2 cellular contexts compared by ENCODE assay signal in genomic region chr3:40299721-40300335, GRCh38.
TF ChIP-seq lines count a peak whose summit lies in the region.

No MANE protein-coding gene starts in this region.

TF ChIP-seq in K562, 482 proteins besides CTCF, POLR2A, EP300 and RAD21 (continues in another document):
- TF ChIP-seq ZC3H8 (IDR thresholded peaks at IDR 0.05): no peak
- TF ChIP-seq TAF9B (IDR thresholded peaks at IDR 0.05; ENCODE audit: partially characterized antibody): peak; percentile 96
- TF ChIP-seq MTA3 (IDR thresholded peaks at IDR 0.05; ENCODE audit: borderline replicate concordance): peak; percentile 93
- TF ChIP-seq EZH2 (IDR thresholded peaks at IDR 0.05; ENCODE audit: borderline replicate concordance, low read depth, low read length): no peak
- peak; percentile 99 for TF ChIP-seq MAFF (IDR thresholded peaks at IDR 0.05; ENCODE audit: low read length)
- no peak for TF ChIP-seq TFE3 (CRISPR knock-in tag; IDR thresholded peaks at IDR 0.05)
- no peak; the same call in none of the 2 replicates for TF ChIP-seq ZNF239 (CRISPR knock-in tag; IDR thresholded peaks at IDR 0.05)
- TF ChIP-seq TEAD1 (CRISPR knock-in tag; IDR thresholded peaks at IDR 0.05): peak in 1 of 2 experiments; percentile 79; a peak in 2 of 4 replicates
- TF ChIP-seq ZBTB49 (CRISPR knock-in tag; IDR thresholded peaks at IDR 0.05; ENCODE audit: borderline replicate concordance): no peak
- no peak; the same call in 1 of the 2 replicates for TF ChIP-seq FOXJ2 (tag; IDR thresholded peaks at IDR 0.05)
- 0 out of 2 replicates have a peak, but pooled peaks have one; percentile 41 for TF ChIP-seq ZNF232 (CRISPR knock-in tag; IDR thresholded peaks at IDR 0.05)
- peak; percentile 57; the same call in 1 of the 2 replicates for TF ChIP-seq PTTG1 (tag; IDR thresholded peaks at IDR 0.05; ENCODE audit: low read depth)
- TF ChIP-seq ZNF408 (CRISPR knock-in tag; IDR thresholded peaks at IDR 0.05; ENCODE audit: low read depth): no peak
- TF ChIP-seq PYGO2 (tag; IDR thresholded peaks at IDR 0.05): peak; percentile 78
- no peak for TF ChIP-seq PHB2 (IDR thresholded peaks at IDR 0.05; ENCODE audit: low read depth)
- no peak for TF ChIP-seq SMC3 (conservative IDR thresholded peaks at IDR 0.05; ENCODE audit: insufficient read depth, low read depth, low read length)
- TF ChIP-seq RB1 (IDR thresholded peaks at IDR 0.05; ENCODE audit: low read depth): 0 out of 2 replicates have a peak, but pooled peaks have one; percentile 7
- no peak for TF ChIP-seq ZNF511 (CRISPR knock-in tag; IDR thresholded peaks at IDR 0.05)
- TF ChIP-seq TRIM28 (IDR thresholded peaks at IDR 0.05): peak; percentile 59; the same call in 1 of the 2 replicates
- peak; percentile 28 to 44; a peak in 3 of 4 replicates for TF ChIP-seq KDM1A (IDR thresholded peaks at IDR 0.05)
- no peak for TF ChIP-seq MXD1 (CRISPR knock-in tag; IDR thresholded peaks at IDR 0.05; ENCODE audit: borderline replicate concordance, poor library complexity, severe bottlenecking)
- TF ChIP-seq SMAD3 (CRISPR knock-in tag; conservative IDR thresholded peaks at IDR 0.05): no peak; the same call in 1 of the 2 replicates
- peak; percentile 33 to 34; a peak in 2 of 4 replicates for TF ChIP-seq MNT (conservative IDR thresholded peaks at IDR 0.05)
- TF ChIP-seq BACH1 (tag; IDR thresholded peaks at IDR 0.05): peak; percentile 98
- no peak for TF ChIP-seq HMG20B (CRISPR knock-in tag; IDR thresholded peaks at IDR 0.05)
- TF ChIP-seq PURB (CRISPR knock-in tag; IDR thresholded peaks at IDR 0.05; ENCODE audit: low read depth): no peak
- no peak; the same call in 1 of the 2 replicates for TF ChIP-seq SREBF1 (IDR thresholded peaks at IDR 0.05; ENCODE audit: borderline replicate concordance, low read depth, low read length)
- TF ChIP-seq TCF7L2 (IDR thresholded peaks at IDR 0.05; ENCODE audit: low read depth, low read length): no peak
- TF ChIP-seq ZNF583 (CRISPR knock-in tag; IDR thresholded peaks at IDR 0.05): peak; percentile 79; the same call in 1 of the 2 replicates
- TF ChIP-seq ZNF76 (CRISPR knock-in tag; IDR thresholded peaks at IDR 0.05; ENCODE audit: borderline replicate concordance): peak; percentile 70; the same call in 1 of the 2 replicates
- no peak for TF ChIP-seq MCM2 (IDR thresholded peaks at IDR 0.05; ENCODE audit: low read depth)
- peak; percentile 99 for TF ChIP-seq NFE2L1 (tag; IDR thresholded peaks at IDR 0.05; ENCODE audit: borderline replicate concordance, low read depth)

TF ChIP-seq in HepG2, 621 proteins besides CTCF, POLR2A, EP300 and RAD21:
- TF ChIP-seq NFE2 (CRISPR knock-in tag; IDR thresholded peaks at IDR 0.05) (peak; percentile 78; the same call in 1 of the 2 replicates), ZBTB4 (CRISPR knock-in tag; IDR thresholded peaks at IDR 0.05; ENCODE audit: borderline replicate concordance) (no peak), NFE2L2 (IDR thresholded peaks at IDR 0.05; ENCODE audit: low read length) (peak; percentile 86), WIZ (CRISPR knock-in tag; IDR thresholded peaks at IDR 0.05) (no peak), ZMYM2 (CRISPR knock-in tag; IDR thresholded peaks at IDR 0.05) (no peak), RBFOX2 (IDR thresholded peaks at IDR 0.05; ENCODE audit: low read depth, low read length) (no peak), YEATS2 (CRISPR knock-in tag; IDR thresholded peaks at IDR 0.05; ENCODE audit: borderline replicate concordance) (no peak), NFKBIZ (CRISPR knock-in tag; IDR thresholded peaks at IDR 0.05) (no peak), ZBTB2 (CRISPR knock-in tag; IDR thresholded peaks at IDR 0.05; ENCODE audit: low read depth) (no peak), FOSL2 (CRISPR knock-in tag; IDR thresholded peaks at IDR 0.05) (peak; percentile 46; the same call in 1 of the 2 replicates), ETV5 (CRISPR knock-in tag; IDR thresholded peaks at IDR 0.05; ENCODE audit: borderline replicate concordance) (no peak), ZNF678 (CRISPR knock-in tag; IDR thresholded peaks at IDR 0.05) (no peak)
